10 cellular contexts compared by ENCODE assay signal in the genomic region with DNA sequence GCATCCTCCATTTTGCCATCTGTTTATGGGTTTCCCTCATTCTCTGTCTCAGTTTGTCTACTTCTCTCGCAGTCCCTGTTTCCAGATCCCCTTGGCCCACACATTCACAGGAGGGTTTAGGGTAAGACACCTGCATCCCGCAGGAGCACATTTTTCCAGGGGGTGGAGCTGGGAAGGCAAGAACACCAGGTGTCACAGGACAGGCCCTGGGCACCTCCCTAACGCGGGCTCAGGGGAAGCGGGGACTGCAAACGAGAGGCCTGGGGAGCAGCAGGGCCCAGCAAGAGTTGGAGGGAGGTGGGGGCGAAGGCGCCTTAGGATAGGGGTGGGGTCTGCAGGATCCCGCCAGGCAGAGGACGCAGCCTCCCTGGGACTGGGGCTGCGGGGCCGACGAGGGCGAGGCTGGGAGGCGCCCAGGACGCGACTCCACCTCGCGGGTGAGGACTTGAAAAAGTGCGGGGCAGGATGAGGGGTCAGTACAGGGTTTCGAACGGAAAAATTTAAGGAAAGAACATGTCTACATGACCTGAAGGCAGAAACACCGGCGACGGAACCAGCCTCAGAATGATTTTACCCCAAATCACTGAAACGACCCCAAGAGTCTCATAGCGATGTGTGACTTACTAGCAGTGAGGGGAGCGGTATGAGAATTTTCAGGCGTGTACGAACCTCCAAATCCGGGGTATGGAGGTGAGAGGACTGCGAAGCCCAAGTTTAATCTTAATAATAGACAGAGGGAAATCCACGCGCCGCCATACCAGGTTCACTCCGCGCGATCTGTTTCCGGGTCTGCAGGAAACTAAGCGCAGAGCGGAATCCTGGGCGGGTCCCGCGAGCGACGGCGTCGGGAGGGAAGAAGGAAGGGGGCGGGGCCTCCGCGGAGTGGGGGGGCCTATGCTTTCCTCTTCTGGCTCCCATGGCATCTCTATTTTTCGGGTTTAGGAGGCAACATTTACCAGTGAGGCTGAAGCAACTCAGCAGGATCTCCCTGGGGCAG. TPM values are rescaled to one million over a fixed set of nuclear protein-coding genes. Genes with fewer than 3 reads are reported as not detected.
A peak's percentile ranks its signal among the peaks of the same experiment; 100 is the strongest.
DNase-seq lines count a peak whose midpoint lies in the region; ATAC-seq and TF ChIP-seq lines count a peak whose summit lies in the region.
"Had no signal": no experiment of that assay in that cellular context is flagged by ENCODE, and none has a peak within 500 bp of the region (broad histone marks: within the 10 kb centered on the region; RNA-seq: fewer than 3 reads in every experiment).

No MANE protein-coding gene starts in this region.

- no peak overlapping the region for H3K27ac Mint-ChIP-seq in activated naive CD4-positive, alpha-beta T cell treated with anti-CD3 and anti-CD28 coated beads, Interleukin-2, amount 50 U/mL, for 24 hours
- H3K27ac Mint-ChIP-seq in type B pancreatic cell: peak overlapping the region; percentile 78

- no peak for TF ChIP-seq CTCF in type B pancreatic cell (conservative IDR thresholded peaks at IDR 0.05)

- H3K4me3 Mint-ChIP-seq in activated naive CD4-positive, alpha-beta T cell treated with anti-CD3 and anti-CD28 coated beads, Interleukin-2, amount 50 U/mL, for 24 hours: peak overlapping the region; percentile 27
- peak overlapping the region; percentile 87 for H3K4me3 Mint-ChIP-seq in type B pancreatic cell

- no peaks in the 10 kb centered on the region for H3K4me1 Mint-ChIP-seq in activated naive CD4-positive, alpha-beta T cell treated with anti-CD3 and anti-CD28 coated beads, Interleukin-2, amount 50 U/mL, for 24 hours
- H3K4me1 Mint-ChIP-seq in type B pancreatic cell (ENCODE audit: unreplicated experiment): peaks cover 20% of the 10 kb centered on the region

- H3K9me3 Mint-ChIP-seq in activated naive CD4-positive, alpha-beta T cell treated with anti-CD3 and anti-CD28 coated beads, Interleukin-2, amount 50 U/mL, for 24 hours: peaks cover 50% of the 10 kb centered on the region
- no peaks in the 10 kb centered on the region for H3K9me3 Mint-ChIP-seq in type B pancreatic cell

- DNase-seq in activated naive CD4-positive, alpha-beta T cell treated with anti-CD3 and anti-CD28 coated beads, Interleukin-2, amount 50 U/mL, for 16 hours: no peak
- peak; percentile 68 for DNase-seq in cerebellum (ENCODE audit: low spot score)
- DNase-seq in left kidney (ENCODE audit: low read depth, low spot score): peak; percentile 87
- no peak for DNase-seq in type B pancreatic cell (ENCODE audit: extremely low spot score, unreplicated experiment)
- no peak for DNase-seq in central memory CD4-positive, alpha-beta T cell
- no peak for DNase-seq in NCI-H2171 treated with DMSO at 0.1 percent for 48 hours (lab: John Stamatoyannopoulos, UW)
- DNase-seq: DMS79 had no signal

- no peak for ATAC-seq in GM18867 (IDR thresholded peaks at IDR 0.05; ENCODE audit: unreplicated experiment)

- peaks cover 30% of the 10 kb centered on the region for H3K27me3 Mint-ChIP-seq in activated naive CD4-positive, alpha-beta T cell treated with anti-CD3 and anti-CD28 coated beads, Interleukin-2, amount 50 U/mL, for 24 hours
- no peaks in the 10 kb centered on the region for H3K27me3 Mint-ChIP-seq in type B pancreatic cell

- peaks cover 45% of the 10 kb centered on the region for H3K36me3 Mint-ChIP-seq in activated naive CD4-positive, alpha-beta T cell treated with anti-CD3 and anti-CD28 coated beads, Interleukin-2, amount 50 U/mL, for 24 hours
- H3K36me3 Mint-ChIP-seq in type B pancreatic cell: peaks cover 3% of the 10 kb centered on the region

RNA-seq across cellular contexts. Expression of a gene that starts 7.1 kb away (rescaled TPM):
- total RNA-seq in cerebellum (not detected), type B pancreatic cell (ENCODE audit: low replicate concordance) (0.53 and 2.2 TPM in 2 replicates)
- total RNA-seq: NCI-H460 had no signal

RNA-seq across cellular contexts. Expression of a gene that starts 23.7 kb away (rescaled TPM):
- total RNA-seq in cerebellum (not detected), type B pancreatic cell (ENCODE audit: low replicate concordance) (0.17 and 0.50 TPM in 2 replicates)
- total RNA-seq: NCI-H460 had no signal

Comparison
In these comparisons a context has a peak if more than half of its experiments do, and no peak if none do; other contexts are left out.
1. DNase-seq: peak in cerebellum (single experiment) and left kidney (single experiment); none in activated naive CD4-positive, alpha-beta T cell treated with anti-CD3 and anti-CD28 coated beads, Interleukin-2, amount 50 U/mL, for 16 hours (single experiment), type B pancreatic cell (single experiment), central memory CD4-positive, alpha-beta T cell (single experiment) and NCI-H2171 treated with DMSO at 0.1 percent for 48 hours (single experiment).